ENCODE assay signal across 8 cellular contexts in genomic region chr19:11346104-11346940, GRCh38. TPM values are rescaled to one million over a fixed set of nuclear protein-coding genes. Genes with fewer than 3 reads are reported as not detected.
DNase-seq lines count a peak whose midpoint lies in the region; ATAC-seq and TF ChIP-seq lines count a peak whose summit lies in the region.

CCDC159 (plus strand) TSS chr19:11346519; CDS start chr19:11346607, 88 bp downstream.
TMEM205 (minus strand) TSS chr19:11346268; CDS start chr19:11345619, 649 bp downstream.

- H3K27me3 ChIP-seq in breast epithelium, result no peaks in the 10 kb centered on the region
- H3K27me3 ChIP-seq in skeletal muscle tissue (ENCODE audit: control insufficient read depth in 3 of 3, insufficient read depth in 3 of 3, low read length in 3 of 3), result no peaks in the 10 kb centered on the region

- intact Hi-C loops in breast epithelium (cut with DNase I; ENCODE audit: low total_unique reads), result no loop called here

- H3K9me3 ChIP-seq in breast epithelium (no peaks in the 10 kb centered on the region), iPS-18c (ENCODE audit: control insufficient read depth, insufficient read depth, low read length) (peaks cover under 1% of the 10 kb centered on the region), skeletal muscle tissue (ENCODE audit: control insufficient read depth in 3 of 3, low read length in 3 of 3) (peaks cover 0 to 2% (median 1%) of the 10 kb centered on the region in 3 donors)

- POLR2A ChIA-PET in AG04449 (lab: Yijun Ruan, JAX), result interaction anchor here (0.7 to 1.1 kb wide), 4 partner anchors 28 to 89 kb away, joined by 3 to 10 read pairs (median 4); partner anchors contain the start of genes ODAD3, PRKCSH and SWSAP1

- TF ChIP-seq POLR2A in breast epithelium (IDR thresholded peaks at IDR 0.05), result peak; percentile 74

- H3K4me1 ChIP-seq in breast epithelium (peaks cover 0 to 13% of the 10 kb centered on the region in 2 donors), skeletal muscle tissue (ENCODE audit: control insufficient read depth in 3 of 3, insufficient read depth in 3 of 3, low read length in 3 of 3) (peaks cover 19 to 23% (median 21%) of the 10 kb centered on the region in 3 donors)

- H3K4me3 ChIP-seq in AG04449 (ENCODE audit: low read depth, low read length), result peak within 1 kb of the TSS; percentile 90
- peak within 1 kb of the TSS; percentile 60 to 93 (median 73) for H3K4me3 ChIP-seq in breast epithelium
- H3K4me3 ChIP-seq in iPS-18c (ENCODE audit: insufficient read depth, low read depth, low read length), result peak within 1 kb of the TSS; percentile 90
- H3K4me3 ChIP-seq in skeletal muscle tissue (ENCODE audit: low read length in 3 of 3), result peak within 1 kb of the TSS; percentile 93 to 96 (median 95)

- H3K9ac ChIP-seq in skeletal muscle tissue (ENCODE audit: low read depth in 1 of 3, low read length in 3 of 3), result peak within 1 kb of the TSS; percentile 80 to 94 (median 94)

- CTCF ChIA-PET in AG04449 (lab: Yijun Ruan, JAX), result interaction anchor here (1.4 to 4.3 kb wide), 4 partner anchors 28 to 136 kb away, joined by 4 to 15 read pairs (median 6); partner anchors contain the start of gene SWSAP1

- DNase-seq in AG04449 (ENCODE audit: low read depth, low spot score), result peak; percentile 95
- peak; percentile 99 for DNase-seq in NCI-H2196 (lab: John Stamatoyannopoulos, UW; ENCODE audit: unreplicated experiment)
- DNase-seq in breast epithelium (ENCODE audit: low spot score in 2 of 2), result peak; percentile 99

- H3K36me3 ChIP-seq in breast epithelium (no peaks in the 10 kb centered on the region), skeletal muscle tissue (ENCODE audit: control insufficient read depth in 3 of 3, insufficient read depth in 3 of 3, low read length in 3 of 3) (peaks cover 6 to 13% (median 9%) of the 10 kb centered on the region in 3 donors)

- ATAC-seq in GM18868 (IDR thresholded peaks at IDR 0.05; ENCODE audit: unreplicated experiment) (peak; percentile 87), HG03108 (IDR thresholded peaks at IDR 0.05; ENCODE audit: unreplicated experiment) (peak; percentile 88)

- H3K27ac ChIP-seq in VCaP (peak within 1 kb of the TSS; percentile 92), breast epithelium (peak within 1 kb of the TSS; percentile 92 to 94), skeletal muscle tissue (ENCODE audit: low read depth, low read length) (peak within 1 kb of the TSS; percentile 85)

- peak; percentile 12 for TF ChIP-seq CTCF in AG04449 (IDR thresholded peaks at IDR 0.05; ENCODE audit: insufficient read depth, low read length, missing control alignments)
- no peak for TF ChIP-seq CTCF in VCaP (conservative IDR thresholded peaks at IDR 0.05)
- no peak for TF ChIP-seq CTCF in breast epithelium (IDR thresholded peaks at IDR 0.05)

RNA-seq across cellular contexts. Expression of gene CCDC159, which starts in this region (rescaled TPM):
- total RNA-seq in breast epithelium (10 to 100 TPM in 2 of 3 donors, 1 to 10 TPM in 1; 8.6 to 30.2 (median 25.5) TPM), skeletal muscle tissue (7.8 TPM)

RNA-seq across cellular contexts. Expression of gene TMEM205, which starts in this region (rescaled TPM):
- total RNA-seq in breast epithelium (100 to 1,000 TPM; 216 to 286 (median 243) TPM), skeletal muscle tissue (52.7 TPM)

Comparison
In these comparisons a context has a peak if more than half of its experiments do, and no peak if none do; other contexts are left out.
1. Peak in every context shown above with its lines: DNase-seq, ATAC-seq, H3K4me3 ChIP-seq and H3K27ac ChIP-seq.